10 cellular contexts compared by ENCODE assay signal in genomic region chr5:67371924-67372323, GRCh38.
"Had no signal": no experiment of that assay in that cellular context is flagged by ENCODE, and none has a peak within 500 bp of the region (broad histone marks: within the 10 kb centered on the region; RNA-seq: fewer than 3 reads in every experiment).

No MANE protein-coding gene starts in this region.

- ATAC-seq: GM23338, HCT116, K562 had no signal

- H3K4me3 ChIP-seq: GM23338, HAP-1, K562 had no signal

- H3K27ac ChIP-seq: HL-60 had no signal

- DNase-seq: H7, HFFc6, IMR-90, KG1 had no signal

- H3K9me3 ChIP-seq: HAP-1 had no signal

- H3K36me3 ChIP-seq: HAP-1 had no signal

- FAIRE-seq: H1, K562 had no signal

- H2AFZ ChIP-seq: GM23338 had no signal

- H3K4me2 ChIP-seq: GM23338 had no signal

- H3K4me1 ChIP-seq: HAP-1 had no signal
